Comparison of ENCODE assay signal across 13 cellular contexts in the genomic region with DNA sequence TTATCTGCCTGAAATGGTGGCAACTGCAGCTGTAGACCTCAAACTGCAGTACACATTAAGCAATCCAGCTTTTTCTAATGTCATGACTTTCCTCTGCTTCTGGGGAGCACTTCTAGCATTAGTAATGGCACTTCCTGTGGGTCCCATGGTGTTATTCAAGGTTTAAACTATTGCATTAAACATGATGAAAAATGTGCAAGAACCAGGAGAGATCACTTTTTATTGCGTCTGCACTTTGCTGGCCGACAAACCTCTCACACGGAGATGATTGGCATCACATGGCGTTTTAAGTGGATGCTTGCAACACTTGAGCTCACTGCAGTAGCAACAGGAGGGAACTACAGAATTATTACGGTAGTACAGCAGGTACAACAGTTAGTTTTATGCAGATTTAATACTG.
A peak's percentile ranks its signal among the peaks of the same experiment; 100 is the strongest.
DNase-seq lines count a peak whose midpoint lies in the region; ATAC-seq and TF ChIP-seq lines count a peak whose summit lies in the region.
"Had no signal": no experiment of that assay in that cellular context is flagged by ENCODE, and none has a peak within 500 bp of the region (broad histone marks: within the 10 kb centered on the region; RNA-seq: fewer than 3 reads in every experiment).

No MANE protein-coding gene starts in this region.

- DNase-seq in A673 (ENCODE audit: low spot score) (peak; percentile 54), DMS79 treated with DMSO at 0.1 percent for 48 hours (lab: John Stamatoyannopoulos, UW) (peak; percentile 83), NCI-H2107 treated with DMSO at 0.1 percent for 48 hours (lab: John Stamatoyannopoulos, UW; ENCODE audit: unreplicated experiment) (peak; percentile 54), choroid plexus epithelial cell (ENCODE audit: low read depth) (peak; percentile 92), AML-193 (lab: John Stamatoyannopoulos, UW) (no peak), T1000 (lab: John Stamatoyannopoulos, UW) (no peak)
- DNase-seq: CD8-positive, alpha-beta T cell; T-helper 9 cell had no signal

- BruUV-seq in A673 (replicated peaks; lab: Mats Ljungman, UMichigan), result no TSS peak

- no peak overlapping the region for H3K27ac ChIP-seq in A673 (ENCODE audit: low read depth, low read length, poor library complexity, severe bottlenecking)
- H3K27ac ChIP-seq: ascending aorta had no signal

- intact Hi-C loops in A673 (cut with micrococcal nuclease; ENCODE audit: unreplicated experiment), result no loop called here

- H3K4me3 ChIP-seq in A673 (ENCODE audit: low read depth, low read length, poor library complexity, severe bottlenecking) (no peak overlapping the region), choroid plexus epithelial cell (ENCODE audit: low read depth, low read length) (no peak overlapping the region)
- H3K4me3 ChIP-seq: ascending aorta, GM12878, smooth muscle cell had no signal

- no peak for TF ChIP-seq CTCF in A673 (conservative IDR thresholded peaks at IDR 0.05; ENCODE audit: low read depth, low read length)
- no peak for TF ChIP-seq CTCF in choroid plexus epithelial cell (conservative IDR thresholded peaks at IDR 0.05; ENCODE audit: low read depth, low read length)

- no peaks in the 10 kb centered on the region for H3K4me1 ChIP-seq in A673 (ENCODE audit: insufficient read depth, low read length, poor library complexity, severe bottlenecking)
- H3K4me1 ChIP-seq: ascending aorta had no signal

- no peaks in the 10 kb centered on the region for H3K36me3 ChIP-seq in A673 (ENCODE audit: insufficient read depth, low read length, poor library complexity, severe bottlenecking)
- H3K36me3 ChIP-seq: ascending aorta had no signal

- POLR2A ChIA-PET in A673 (lab: Charles Lee; ENCODE audit: low non-redundant PET), result no interaction called here

- no peaks in the 10 kb centered on the region for H3K9me3 ChIP-seq in A673 (ENCODE audit: low read depth, low read length, poor library complexity, severe bottlenecking)
- H3K9me3 ChIP-seq: ascending aorta had no signal

- no peaks in the 10 kb centered on the region for H3K27me3 ChIP-seq in A673 (replicated peaks; ENCODE audit: insufficient read depth, low read depth, low read length, poor library complexity)
- H3K27me3 ChIP-seq: ascending aorta had no signal

- ATAC-seq in HG02970 (IDR thresholded peaks at IDR 0.05; ENCODE audit: low FRiP score, unreplicated experiment) (no peak), GM19452 (IDR thresholded peaks at IDR 0.05; ENCODE audit: unreplicated experiment) (no peak)
- ATAC-seq: CD8-positive, alpha-beta T cell; GM12878 had no signal

- CTCF ChIA-PET in A673 (lab: Charles Lee), result no interaction called here

Comparison
In these comparisons a context has a peak if more than half of its experiments do, and no peak if none do; other contexts are left out.
1. DNase-seq: peak in A673 (single experiment), DMS79 treated with DMSO at 0.1 percent for 48 hours (single experiment), NCI-H2107 treated with DMSO at 0.1 percent for 48 hours (single experiment) and choroid plexus epithelial cell (single experiment); none in AML-193 (0 of 2) and T1000 (single experiment).